Comparison of ENCODE assay signal across 14 cellular contexts in the genomic region with DNA sequence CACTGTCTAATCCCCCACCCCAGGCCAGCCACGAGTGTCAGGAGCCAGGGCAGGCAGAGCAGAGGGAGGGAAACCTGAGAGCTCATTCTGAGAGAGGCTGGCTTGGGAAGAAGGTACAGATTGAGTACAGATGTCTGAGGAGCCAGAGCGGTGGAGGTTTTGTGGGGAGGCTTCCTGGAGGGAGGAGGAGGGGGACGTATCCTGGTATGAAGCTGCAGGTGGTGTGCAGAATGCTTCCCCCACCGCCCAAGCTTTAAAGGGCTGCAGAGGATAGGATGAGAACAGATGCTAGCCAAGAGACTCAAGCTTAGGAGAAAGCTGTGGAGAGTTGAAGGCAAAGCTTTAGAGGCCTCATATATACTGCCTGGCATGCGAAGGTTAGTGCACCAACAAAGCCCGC. TPM values are rescaled to one million over a fixed set of nuclear protein-coding genes. Genes with fewer than 3 reads are reported as not detected.
DNase-seq lines count a peak whose midpoint lies in the region; ATAC-seq and TF ChIP-seq lines count a peak whose summit lies in the region.
"Had no signal": no experiment of that assay in that cellular context is flagged by ENCODE, and none has a peak within 500 bp of the region (broad histone marks: within the 10 kb centered on the region; RNA-seq: fewer than 3 reads in every experiment).

No MANE protein-coding gene starts in this region.

- no peak overlapping the region for H2AK5ac ChIP-seq in IMR-90 (ENCODE audit: low read depth, low read length)

- H3K9ac ChIP-seq in IMR-90 (ENCODE audit: low read depth, low read length) = no peak overlapping the region

- H3K18ac ChIP-seq in IMR-90 (ENCODE audit: low read depth, low read length) = no peak overlapping the region

- H3K4me2 ChIP-seq in IMR-90 (ENCODE audit: low read depth, low read length) = no peak overlapping the region

- TF ChIP-seq RAD21 in IMR-90 (IDR thresholded peaks at IDR 0.05; ENCODE audit: low read length) = no peak

- H3K56ac ChIP-seq in IMR-90 (ENCODE audit: extremely low read depth, insufficient read depth, low read length) = no peak overlapping the region

- TF ChIP-seq CTCF in IMR-90 (conservative IDR thresholded peaks at IDR 0.05; ENCODE audit: low read depth, low read length) (no peak), neural crest cell (conservative IDR thresholded peaks at IDR 0.05) (no peak)

- H2BK120ac ChIP-seq in IMR-90 (ENCODE audit: low read depth, low read length) = no peak overlapping the region

- peaks cover 38% of the 10 kb centered on the region for H3K4me1 Mint-ChIP-seq in neural crest cell
- peaks cover 19% of the 10 kb centered on the region for H3K4me1 Mint-ChIP-seq in activated naive CD8-positive, alpha-beta T cell treated with anti-CD3 and anti-CD28 coated beads for 36 hours

- 76% methylated on average over 4 of the region's 6 CpGs; no CpG with 5 or more reads in 1 of the 2 experiments for WGBS in IMR-90 (ENCODE audit: extremely low coverage in 2 of 2, insufficient read length in 1 of 2), 2 experiments

- H2AFZ ChIP-seq in IMR-90 (replicated peaks; ENCODE audit: low read length, poor library complexity) = peak overlapping the region; percentile 53

- TF ChIP-seq POLR2A in IMR-90 (IDR thresholded peaks at IDR 0.05; ENCODE audit: low read depth, low read length) = no peak

- H4K5ac ChIP-seq in IMR-90 (ENCODE audit: low read depth, low read length) = no peak overlapping the region

- no peak overlapping the region for H2AK9ac ChIP-seq in IMR-90 (replicated peaks; ENCODE audit: low read depth, low read length, poor library complexity)

- no peak for ATAC-seq in IMR-90 (ENCODE audit: low read depth)
- ATAC-seq: T-cell had no signal

- POLR2A ChIA-PET in IMR-90 (lab: Charles Lee; ENCODE audit: unreplicated experiment) = interaction anchor here (1.2 kb wide), 1 partner anchor 17 kb away, joined by 3 read pairs; no protein-coding TSS in a partner anchor

- H3K36me3 ChIP-seq in IMR-90 (ENCODE audit: control insufficient read depth, insufficient read depth, low read length) = peaks cover 2% of the 10 kb centered on the region

- no peaks in the 10 kb centered on the region for H3K9me3 ChIP-seq in IMR-90 (ENCODE audit: control insufficient read depth, insufficient read depth, low read length)
- H3K9me3 ChIP-seq: HAP-1 had no signal

- no peaks in the 10 kb centered on the region; the same call in 1 of the 2 replicates for H4K20me1 ChIP-seq in IMR-90 (ENCODE audit: insufficient read depth, low read length)

- in situ Hi-C loops in IMR-90 (cut with MboI; ENCODE audit: low sequenced_read_pairs) = no loop called here

- no peak overlapping the region for H3K27ac ChIP-seq in IMR-90 (ENCODE audit: insufficient read depth, low read length)

- BruUV-seq in IMR-90 (replicated peaks; lab: Mats Ljungman, UMichigan) = no TSS peak

- H3K4me1 ChIP-seq in IMR-90 (ENCODE audit: control insufficient read depth, insufficient read depth, low read length) = no peaks in the 10 kb centered on the region; the same call in 1 of the 2 replicates

- CTCF ChIA-PET in IMR-90 (lab: Yijun Ruan, JAX) = interaction anchor here (1.0 to 7.8 kb wide), 6 partner anchors 9 to 122 kb away, joined by 3 to 128 read pairs (median 5); no protein-coding TSS in a partner anchor

- no peaks in the 10 kb centered on the region for H3K9me3 Mint-ChIP-seq in neural crest cell
- no peaks in the 10 kb centered on the region for H3K9me3 Mint-ChIP-seq in activated naive CD8-positive, alpha-beta T cell treated with anti-CD3 and anti-CD28 coated beads for 36 hours
- H3K9me3 Mint-ChIP-seq: CD4-positive, CD25-positive, alpha-beta regulatory T cell; T-cell had no signal

- intact Hi-C loops in IMR-90 (cut with micrococcal nuclease) = no loop called here

- peaks cover 6% of the 10 kb centered on the region for H3K36me3 Mint-ChIP-seq in neural crest cell (ENCODE audit: low read depth)
- peaks cover 3% of the 10 kb centered on the region for H3K36me3 Mint-ChIP-seq in activated naive CD8-positive, alpha-beta T cell treated with anti-CD3 and anti-CD28 coated beads for 36 hours
- H3K36me3 Mint-ChIP-seq: T-cell had no signal

- peaks cover 3 to 22% of the 10 kb centered on the region in 2 experiments; a peak in 3 of 4 replicates for H3K79me1 ChIP-seq in IMR-90 (ENCODE audit: low read depth in 1 of 2, low read length in 2 of 2)

- no peak overlapping the region for H3K4ac ChIP-seq in IMR-90 (ENCODE audit: low read depth, low read length)

- H3K4me3 ChIP-seq in IMR-90 (ENCODE audit: insufficient read depth, low read depth, low read length) = no peak overlapping the region
- H3K4me3 ChIP-seq: HAP-1 had no signal

- H2BK15ac ChIP-seq in IMR-90 (ENCODE audit: low read depth, low read length) = no peak overlapping the region

- H4K8ac ChIP-seq in IMR-90 (ENCODE audit: low read depth in 2 of 2, low read length in 2 of 2) = no peak overlapping the region

- no peak overlapping the region for H3K23ac ChIP-seq in IMR-90 (ENCODE audit: low read depth, low read length)

- peak overlapping the region; percentile 25 for H3K4me3 Mint-ChIP-seq in neural crest cell
- H3K4me3 Mint-ChIP-seq in activated naive CD8-positive, alpha-beta T cell treated with anti-CD3 and anti-CD28 coated beads for 36 hours = no peak overlapping the region
- H3K4me3 Mint-ChIP-seq: T-cell had no signal

- H3K27me3 ChIP-seq in IMR-90 (ENCODE audit: control insufficient read depth, insufficient read depth, low read length) = no peaks in the 10 kb centered on the region

- no peak overlapping the region for H2BK20ac ChIP-seq in IMR-90 (ENCODE audit: low read depth, low read length)

- H3K27me3 Mint-ChIP-seq in neural crest cell (ENCODE audit: low read depth) = peaks cover 45% of the 10 kb centered on the region
- peaks cover 4% of the 10 kb centered on the region for H3K27me3 Mint-ChIP-seq in activated naive CD8-positive, alpha-beta T cell treated with anti-CD3 and anti-CD28 coated beads for 36 hours
- H3K27me3 Mint-ChIP-seq: T-cell had no signal

- H4K91ac ChIP-seq in IMR-90 (ENCODE audit: insufficient read depth, low read depth, low read length) = no peak overlapping the region

- H3K27ac Mint-ChIP-seq in neural crest cell (ENCODE audit: unreplicated experiment) = no peak overlapping the region
- H3K27ac Mint-ChIP-seq in activated naive CD8-positive, alpha-beta T cell treated with anti-CD3 and anti-CD28 coated beads for 36 hours = no peak overlapping the region

- H3K9me1 ChIP-seq in IMR-90 (ENCODE audit: insufficient read depth, low read length) = peaks cover 7% of the 10 kb centered on the region; the same call in 1 of the 2 replicates

- dilution Hi-C loops in IMR-90 (cut with HindIII; ENCODE audit: low sequenced_read_pairs, unreplicated experiment) = no loop called here

- H2BK5ac ChIP-seq in IMR-90 (ENCODE audit: low read depth, low read length, poor library complexity, severe bottlenecking) = no peak overlapping the region

- no peak overlapping the region for H3K14ac ChIP-seq in IMR-90 (replicated peaks; ENCODE audit: low read depth, low read length)

- DNase-seq in DMS53 (lab: John Stamatoyannopoulos, UW) (peak; percentile 54), DMS53 treated with DMSO at 0.1 percent for 48 hours (lab: John Stamatoyannopoulos, UW; ENCODE audit: unreplicated experiment) (no peak), IMR-90 (no peak), NCI-H69 (lab: John Stamatoyannopoulos, UW) (peak; percentile 38), neural crest cell (ENCODE audit: low read depth, low spot score) (no peak)
- DNase-seq in activated naive CD8-positive, alpha-beta T cell treated with anti-CD3 and anti-CD28 coated beads for 36 hours = no peak
- no peak for DNase-seq in activated CD4-positive, alpha-beta T cell treated with anti-CD3 and anti-CD28 coated beads, Interleukin-2, amount 50 U/mL, for 1 hour
- DNase-seq in activated naive CD4-positive, alpha-beta T cell treated with anti-CD3 and anti-CD28 coated beads, Interleukin-2, amount 50 U/mL, for 16 hours = no peak
- DNase-seq: CD4-positive, CD25-positive, alpha-beta regulatory T cell; DMS79; NCI-H1930; T-cell had no signal

TF ChIP-seq in IMR-90, 13 proteins besides CTCF, POLR2A, EP300 and RAD21 (continues in another document):
- TF ChIP-seq RFX5 (IDR thresholded peaks at IDR 0.05; ENCODE audit: low read depth, low read length) (no peak), CHD1 (IDR thresholded peaks at IDR 0.05; ENCODE audit: low read depth, low read length) (no peak), MAZ (IDR thresholded peaks at IDR 0.05; ENCODE audit: borderline replicate concordance, low read depth, low read length) (no peak)
- TF ChIP-seq, protein P1, sequence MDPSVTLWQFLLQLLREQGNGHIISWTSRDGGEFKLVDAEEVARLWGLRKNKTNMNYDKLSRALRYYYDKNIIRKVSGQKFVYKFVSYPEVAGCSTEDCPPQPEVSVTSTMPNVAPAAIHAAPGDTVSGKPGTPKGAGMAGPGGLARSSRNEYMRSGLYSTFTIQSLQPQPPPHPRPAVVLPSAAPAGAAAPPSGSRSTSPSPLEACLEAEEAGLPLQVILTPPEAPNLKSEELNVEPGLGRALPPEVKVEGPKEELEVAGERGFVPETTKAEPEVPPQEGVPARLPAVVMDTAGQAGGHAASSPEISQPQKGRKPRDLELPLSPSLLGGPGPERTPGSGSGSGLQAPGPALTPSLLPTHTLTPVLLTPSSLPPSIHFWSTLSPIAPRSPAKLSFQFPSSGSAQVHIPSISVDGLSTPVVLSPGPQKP (IDR thresholded peaks at IDR 0.05; ENCODE audit: borderline replicate concordance, low read depth, low read length) = no peak

RNA-seq across cellular contexts. Expression of a gene that starts 3.2 kb away (rescaled TPM):
- total RNA-seq in IMR-90 (2012; rRNA removed) (2.5 and 2.7 TPM in 2 replicates), neural crest cell (23.2 and 24.2 TPM in 2 replicates)
- polyA plus RNA-seq in IMR-90 (2012; rRNA removed) = 5.3 and 5.9 TPM in 2 replicates
- 6.4 and 9.7 TPM in 2 replicates for polyA plus RNA-seq in IMR-90 (2012; cell fraction: cytosol; rRNA removed)
- polyA plus RNA-seq in IMR-90 (2012; cell fraction: nucleus; rRNA removed; ENCODE audit: low replicate concordance) = 20.2 and 22.8 TPM in 2 replicates
- total RNA-seq in activated naive CD8-positive, alpha-beta T cell treated with anti-CD3 and anti-CD28 coated beads for 36 hours = 10 to 100 TPM in 1 of 2 experiments, 1 to 10 TPM in 1; 9.1 to 11.3 TPM
- total RNA-seq: NCI-H460 had no signal

RNA-seq across cellular contexts. Expression of a gene that starts 47.7 kb away (rescaled TPM):
- total RNA-seq in IMR-90 (2012; rRNA removed) (6.6 and 23.1 TPM in 2 replicates), neural crest cell (51.0 and 52.8 TPM in 2 replicates)
- 34.1 and 120 TPM in 2 replicates for polyA plus RNA-seq in IMR-90 (2012; rRNA removed)
- 127 and 458 TPM in 2 replicates for polyA plus RNA-seq in IMR-90 (2012; cell fraction: cytosol; rRNA removed)
- 1,801 and 2,637 TPM in 2 replicates for polyA plus RNA-seq in IMR-90 (2012; cell fraction: nucleus; rRNA removed; ENCODE audit: low replicate concordance)
- total RNA-seq in activated naive CD8-positive, alpha-beta T cell treated with anti-CD3 and anti-CD28 coated beads for 36 hours = 10 to 100 TPM; 88.0 to 92.6 TPM

RNA-seq across cellular contexts. Expression of a gene that starts 52.1 kb away (rescaled TPM):
- total RNA-seq in IMR-90 (2012; rRNA removed) = 5.7 and 5.8 TPM in 2 replicates
- 12.1 and 13.6 TPM in 2 replicates for polyA plus RNA-seq in IMR-90 (2012; rRNA removed)
- polyA plus RNA-seq in IMR-90 (2012; cell fraction: cytosol; rRNA removed) = 9.7 and 10.3 TPM in 2 replicates
- polyA plus RNA-seq in IMR-90 (2012; cell fraction: nucleus; rRNA removed; ENCODE audit: low replicate concordance) = 10.9 and 17.0 TPM in 2 replicates
- 30.5 and 34.3 TPM in 2 replicates for total RNA-seq in neural crest cell
- 10 to 100 TPM in 1 of 2 experiments, 1 to 10 TPM in 1; 9.9 to 10.2 TPM for total RNA-seq in activated naive CD8-positive, alpha-beta T cell treated with anti-CD3 and anti-CD28 coated beads for 36 hours

Comparison
In these comparisons a context has a peak if more than half of its experiments do, and no peak if none do; other contexts are left out.
1. DNase-seq: peak in DMS53 (single experiment) and NCI-H69 (single experiment); none in DMS53 treated with DMSO at 0.1 percent for 48 hours (single experiment), IMR-90 (single experiment), neural crest cell (single experiment), activated naive CD8-positive, alpha-beta T cell treated with anti-CD3 and anti-CD28 coated beads for 36 hours (single experiment), activated CD4-positive, alpha-beta T cell treated with anti-CD3 and anti-CD28 coated beads, Interleukin-2, amount 50 U/mL, for 1 hour (single experiment) and activated naive CD4-positive, alpha-beta T cell treated with anti-CD3 and anti-CD28 coated beads, Interleukin-2, amount 50 U/mL, for 16 hours (single experiment).